Comparison of ENCODE assay signal across 9 cellular contexts in the genomic region with DNA sequence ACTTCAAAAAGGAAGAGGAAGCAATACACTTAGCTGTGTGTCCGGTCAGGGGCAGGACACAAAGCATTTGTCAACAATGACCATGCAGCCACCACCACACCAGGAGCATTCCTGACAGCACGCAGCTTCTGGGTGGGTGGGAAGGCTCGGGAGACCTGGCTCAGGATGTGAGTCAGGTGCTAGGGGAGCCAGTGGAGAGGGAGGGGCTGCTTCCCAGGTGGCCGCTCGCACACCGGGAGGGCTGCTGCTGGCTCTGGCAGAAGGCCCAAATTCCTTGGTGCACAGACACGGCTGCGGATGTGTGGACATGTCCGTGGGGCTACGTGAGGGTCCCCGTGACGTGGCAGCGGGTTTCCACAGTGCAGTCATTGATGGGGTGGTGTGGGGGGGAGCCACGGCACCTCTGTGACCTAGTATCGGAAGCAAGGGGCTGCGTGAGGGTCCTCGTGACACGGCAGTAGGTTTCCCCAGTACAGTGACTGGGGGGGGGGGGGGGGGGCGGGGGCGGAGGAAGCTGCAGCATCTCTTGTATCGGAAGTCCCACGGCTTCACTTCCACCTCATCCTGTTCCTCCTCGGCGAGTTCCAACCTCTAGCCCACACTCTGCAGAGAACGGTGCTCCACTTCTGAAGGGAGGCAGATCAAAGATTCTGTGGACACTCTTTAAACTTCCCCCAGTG.
DNase-seq lines count a peak whose midpoint lies in the region; ATAC-seq, FAIRE-seq and TF ChIP-seq lines count a peak whose summit lies in the region.
"Had no signal": no experiment of that assay in that cellular context is flagged by ENCODE, and none has a peak within 500 bp of the region (broad histone marks: within the 10 kb centered on the region; RNA-seq: fewer than 3 reads in every experiment).

No MANE protein-coding gene starts in this region.

- no peak for TF ChIP-seq POLR2A in A549 (IDR thresholded peaks at IDR 0.05; ENCODE audit: low read length)

- CTCF ChIA-PET in A549 (lab: Yijun Ruan, JAX) = interaction anchor here (1.0 to 1.8 kb wide), 3 partner anchors 10 to 23 kb away, joined by 3 to 5 read pairs (median 3); no protein-coding TSS in a partner anchor
- CTCF ChIA-PET in activated naive CD4-positive, alpha-beta T cell treated with anti-CD3 and anti-CD28 coated beads, Interleukin-2, amount 10 ng/mL, durations not matched to agents 7 days and 5 days (lab: Charles Lee) = no interaction called here

- H3K4me3 ChIP-seq in A549 = peak overlapping the region; percentile 7; the same call in 1 of the 3 replicates

- H3K9me3 Mint-ChIP-seq in activated naive CD4-positive, alpha-beta T cell treated with anti-CD3 and anti-CD28 coated beads, Interleukin-2, amount 10 ng/mL, durations not matched to agents 7 days and 5 days = no peaks in the 10 kb centered on the region

- peak overlapping the region; percentile 78 for H3K27ac Mint-ChIP-seq in activated naive CD4-positive, alpha-beta T cell treated with anti-CD3 and anti-CD28 coated beads, Interleukin-2, amount 10 ng/mL, durations not matched to agents 7 days and 5 days

- H3K9me3 ChIP-seq in A549 = no peaks in the 10 kb centered on the region

- no peak for FAIRE-seq in A549 (lab: Jason Lieb, UNC)

- peaks cover 86% of the 10 kb centered on the region for H3K4me1 Mint-ChIP-seq in activated naive CD4-positive, alpha-beta T cell treated with anti-CD3 and anti-CD28 coated beads, Interleukin-2, amount 10 ng/mL, durations not matched to agents 7 days and 5 days

- TF ChIP-seq RAD21 in A549 (conservative IDR thresholded peaks at IDR 0.05 in 1 of 2, IDR thresholded peaks at IDR 0.05 in 1 of 2) = 0 out of 5 replicates have a peak, but pooled peaks of 1 of the 2 experiments have one; percentile 22

- POLR2A ChIA-PET in A549 (lab: Yijun Ruan, JAX) = no interaction called here

- TF ChIP-seq CTCF in A549 (IDR thresholded peaks at IDR 0.05) = no peak

- no peak overlapping the region for H3K4me3 Mint-ChIP-seq in activated naive CD4-positive, alpha-beta T cell treated with anti-CD3 and anti-CD28 coated beads, Interleukin-2, amount 10 ng/mL, durations not matched to agents 7 days and 5 days

- TF ChIP-seq EP300 in A549 (IDR thresholded peaks at IDR 0.05) = peak; percentile 64 to 83; a peak in 3 of 5 replicates

- peak; percentile 89 for DNase-seq in A549 (ENCODE audit: low read depth in 1 of 2, low spot score in 1 of 2)
- DNase-seq in HPDE6-E6E7 (ENCODE audit: extremely low spot score) = peak; percentile 89
- DNase-seq in activated naive CD4-positive, alpha-beta T cell treated with anti-CD3 and anti-CD28 coated beads, Interleukin-2, amount 10 ng/mL, durations not matched to agents 7 days and 5 days = peak; percentile 67
- peak; percentile 97 for DNase-seq in islet precursor cell
- DNase-seq in stimulated activated CD8-positive, alpha-beta memory T cell treated with anti-CD3 and anti-CD28 coated beads, Interleukin-4, amount 100 ng/mL, for 48 hours = no peak
- DNase-seq: NK-92 treated with Interleukin-12 subunit alpha and Interleukin-12 subunit beta, amount 100 ng/mL, for 24 hours had no signal

- peaks cover 17% of the 10 kb centered on the region for H3K36me3 Mint-ChIP-seq in activated naive CD4-positive, alpha-beta T cell treated with anti-CD3 and anti-CD28 coated beads, Interleukin-2, amount 10 ng/mL, durations not matched to agents 7 days and 5 days

- no peaks in the 10 kb centered on the region for H3K27me3 Mint-ChIP-seq in activated naive CD4-positive, alpha-beta T cell treated with anti-CD3 and anti-CD28 coated beads, Interleukin-2, amount 10 ng/mL, durations not matched to agents 7 days and 5 days

- peak overlapping the region; percentile 76 for H3K4me2 ChIP-seq in A549

- ATAC-seq in A549 (peak; percentile 43 to 49), HG03039 (IDR thresholded peaks at IDR 0.05; ENCODE audit: unreplicated experiment) (no peak), GM18520 (IDR thresholded peaks at IDR 0.05; ENCODE audit: unreplicated experiment) (no peak), GM21423 (IDR thresholded peaks at IDR 0.05; ENCODE audit: unreplicated experiment) (no peak)

- peak overlapping the region; percentile 86 to 98 for H3K27ac ChIP-seq in A549

- 1% methylated on average over 15 of the region's 25 CpGs for WGBS in A549 (ENCODE audit: missing lambda C conversion rate)

- peaks cover 95% of the 10 kb centered on the region for H3K4me1 ChIP-seq in A549

TF ChIP-seq in A549, 52 proteins besides CTCF, POLR2A, EP300 and RAD21:
- TF ChIP-seq FOSL2 (IDR thresholded peaks at IDR 0.05) (0 out of 2 replicates have a peak, but pooled peaks have one; percentile 29), FOSL2 (CRISPR knock-in tag; IDR thresholded peaks at IDR 0.05) (peak; percentile 60), JUNB (IDR thresholded peaks at IDR 0.05) (0 out of 2 replicates have a peak, but pooled peaks have one; percentile 12), HOXB13 (CRISPR knock-in tag; IDR thresholded peaks at IDR 0.05; ENCODE audit: low read depth) (no peak), SMC3 (IDR thresholded peaks at IDR 0.05) (no peak), MAZ (IDR thresholded peaks at IDR 0.05; ENCODE audit: borderline replicate concordance, low read depth, low read length) (no peak), JUN (IDR thresholded peaks at IDR 0.05) (peak; percentile 29 to 50; a peak in 2 of 5 replicates), PHF8 (IDR thresholded peaks at IDR 0.05; ENCODE audit: borderline replicate concordance, low read depth) (no peak), GATA3 (IDR thresholded peaks at IDR 0.05; ENCODE audit: borderline replicate concordance) (peak; percentile 45; the same call in 1 of the 2 replicates), CEBPB (IDR thresholded peaks at IDR 0.05) (no peak; a peak in 1 of 4 replicates), KDM1A (IDR thresholded peaks at IDR 0.05; ENCODE audit: low read depth) (no peak)
- TF ChIP-seq, protein P1, sequence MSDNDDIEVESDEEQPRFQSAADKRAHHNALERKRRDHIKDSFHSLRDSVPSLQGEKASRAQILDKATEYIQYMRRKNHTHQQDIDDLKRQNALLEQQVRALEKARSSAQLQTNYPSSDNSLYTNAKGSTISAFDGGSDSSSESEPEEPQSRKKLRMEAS (IDR thresholded peaks at IDR 0.05) = peak; percentile 77
- TF ChIP-seq, protein P2, sequence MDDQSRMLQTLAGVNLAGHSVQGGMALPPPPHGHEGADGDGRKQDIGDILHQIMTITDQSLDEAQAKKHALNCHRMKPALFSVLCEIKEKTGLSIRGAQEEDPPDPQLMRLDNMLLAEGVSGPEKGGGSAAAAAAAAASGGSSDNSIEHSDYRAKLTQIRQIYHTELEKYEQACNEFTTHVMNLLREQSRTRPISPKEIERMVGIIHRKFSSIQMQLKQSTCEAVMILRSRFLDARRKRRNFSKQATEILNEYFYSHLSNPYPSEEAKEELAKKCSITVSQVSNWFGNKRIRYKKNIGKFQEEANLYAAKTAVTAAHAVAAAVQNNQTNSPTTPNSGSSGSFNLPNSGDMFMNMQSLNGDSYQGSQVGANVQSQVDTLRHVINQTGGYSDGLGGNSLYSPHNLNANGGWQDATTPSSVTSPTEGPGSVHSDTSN (IDR thresholded peaks at IDR 0.05) = no peak

Comparison
In these comparisons a context has a peak if more than half of its experiments do, and no peak if none do; other contexts are left out.
1. ATAC-seq: peak in A549 (2 of 2); none in HG03039 (single experiment), GM18520 (single experiment) and GM21423 (single experiment).